Comparison of ENCODE assay signal across 1 cellular context in genomic region chr20:5749512-5750490, GRCh38.
TF ChIP-seq lines count a peak whose summit lies in the region.

A gene with protein sequence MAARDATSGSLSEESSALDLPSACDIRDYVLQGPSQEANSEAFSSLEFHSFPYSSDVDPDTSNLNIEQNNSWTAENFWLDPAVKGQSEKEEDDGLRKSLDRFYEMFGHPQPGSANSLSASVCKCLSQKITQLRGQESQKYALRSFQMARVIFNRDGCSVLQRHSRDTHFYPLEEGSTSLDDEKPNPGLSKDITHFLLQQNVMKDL (plus strand): TSS chr20:5750401. CDS start chr20:5772866, 22,465 bp downstream.

TF ChIP-seq in HepG2, 621 proteins besides CTCF, POLR2A, EP300 and RAD21 (continued from another document):
- TF ChIP-seq NCOR1 (IDR thresholded peaks at IDR 0.05; ENCODE audit: borderline replicate concordance, low read length), result no peak
- no peak for TF ChIP-seq SYNCRIP (IDR thresholded peaks at IDR 0.05; ENCODE audit: insufficient read depth, low read depth, low read length)
- TF ChIP-seq JUN (CRISPR knock-in tag; IDR thresholded peaks at IDR 0.05), result no peak
- TF ChIP-seq ATF7-NPFF (CRISPR knock-in tag; IDR thresholded peaks at IDR 0.05; ENCODE audit: low read depth), result 0 out of 2 replicates have a peak, but pooled peaks have one; percentile 51
- TF ChIP-seq ZNF564 (CRISPR knock-in tag; IDR thresholded peaks at IDR 0.05), result no peak
- TF ChIP-seq, protein P1, sequence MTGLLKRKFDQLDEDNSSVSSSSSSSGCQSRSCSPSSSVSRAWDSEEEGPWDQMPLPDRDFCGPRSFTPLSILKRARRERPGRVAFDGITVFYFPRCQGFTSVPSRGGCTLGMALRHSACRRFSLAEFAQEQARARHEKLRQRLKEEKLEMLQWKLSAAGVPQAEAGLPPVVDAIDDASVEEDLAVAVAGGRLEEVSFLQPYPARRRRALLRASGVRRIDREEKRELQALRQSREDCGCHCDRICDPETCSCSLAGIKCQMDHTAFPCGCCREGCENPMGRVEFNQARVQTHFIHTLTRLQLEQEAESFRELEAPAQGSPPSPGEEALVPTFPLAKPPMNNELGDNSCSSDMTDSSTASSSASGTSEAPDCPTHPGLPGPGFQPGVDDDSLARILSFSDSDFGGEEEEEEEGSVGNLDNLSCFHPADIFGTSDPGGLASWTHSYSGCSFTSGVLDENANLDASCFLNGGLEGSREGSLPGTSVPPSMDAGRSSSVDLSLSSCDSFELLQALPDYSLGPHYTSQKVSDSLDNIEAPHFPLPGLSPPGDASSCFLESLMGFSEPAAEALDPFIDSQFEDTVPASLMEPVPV (CRISPR knock-in tag; IDR thresholded peaks at IDR 0.05), result no peak
- peak; percentile 64; the same call in 1 of the 2 replicates for TF ChIP-seq ATF2 (CRISPR knock-in tag; IDR thresholded peaks at IDR 0.05)
- no peak for TF ChIP-seq ZBTB3 (CRISPR knock-in tag; IDR thresholded peaks at IDR 0.05; ENCODE audit: borderline replicate concordance, low read depth)
- TF ChIP-seq ZNF740 (CRISPR knock-in tag; IDR thresholded peaks at IDR 0.05), result no peak
- TF ChIP-seq ARID3A (IDR thresholded peaks at IDR 0.05; ENCODE audit: low read depth, low read length), result no peak
- no peak for TF ChIP-seq RARG (CRISPR knock-in tag; IDR thresholded peaks at IDR 0.05; ENCODE audit: low read depth)
- no peak for TF ChIP-seq AGO1 (IDR thresholded peaks at IDR 0.05; ENCODE audit: low read depth, low read length, poor library complexity, severe bottlenecking)
- TF ChIP-seq NCOA5 (CRISPR knock-in tag; IDR thresholded peaks at IDR 0.05), result no peak
- no peak for TF ChIP-seq SRSF1 (optimal IDR thresholded peaks at IDR 0.05; ENCODE audit: low read depth, low read length)
- TF ChIP-seq ZNF777 (CRISPR knock-in tag; IDR thresholded peaks at IDR 0.05), result peak; percentile 39; the same call in 1 of the 2 replicates
- TF ChIP-seq ZNF720 (CRISPR knock-in tag; IDR thresholded peaks at IDR 0.05), result no peak
- TF ChIP-seq FOXP4 (CRISPR knock-in tag; IDR thresholded peaks at IDR 0.05), result no peak
- TF ChIP-seq ZBED4 (CRISPR knock-in tag; IDR thresholded peaks at IDR 0.05; ENCODE audit: borderline replicate concordance), result no peak; the same call in 1 of the 2 replicates
- TF ChIP-seq ZNF451 (CRISPR knock-in tag; IDR thresholded peaks at IDR 0.05), result 0 out of 2 replicates have a peak, but pooled peaks have one; percentile 47
- no peak for TF ChIP-seq ZBTB14 (CRISPR knock-in tag; IDR thresholded peaks at IDR 0.05)
- peak; percentile 64; the same call in 1 of the 2 replicates for TF ChIP-seq SRF (IDR thresholded peaks at IDR 0.05; ENCODE audit: low read depth, low read length)
- TF ChIP-seq, protein P2, sequence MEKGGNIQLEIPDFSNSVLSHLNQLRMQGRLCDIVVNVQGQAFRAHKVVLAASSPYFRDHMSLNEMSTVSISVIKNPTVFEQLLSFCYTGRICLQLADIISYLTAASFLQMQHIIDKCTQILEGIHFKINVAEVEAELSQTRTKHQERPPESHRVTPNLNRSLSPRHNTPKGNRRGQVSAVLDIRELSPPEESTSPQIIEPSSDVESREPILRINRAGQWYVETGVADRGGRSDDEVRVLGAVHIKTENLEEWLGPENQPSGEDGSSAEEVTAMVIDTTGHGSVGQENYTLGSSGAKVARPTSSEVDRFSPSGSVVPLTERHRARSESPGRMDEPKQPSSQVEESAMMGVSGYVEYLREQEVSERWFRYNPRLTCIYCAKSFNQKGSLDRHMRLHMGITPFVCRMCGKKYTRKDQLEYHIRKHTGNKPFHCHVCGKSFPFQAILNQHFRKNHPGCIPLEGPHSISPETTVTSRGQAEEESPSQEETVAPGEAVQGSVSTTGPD (CRISPR knock-in tag; IDR thresholded peaks at IDR 0.05), result no peak
- TF ChIP-seq, protein P3, sequence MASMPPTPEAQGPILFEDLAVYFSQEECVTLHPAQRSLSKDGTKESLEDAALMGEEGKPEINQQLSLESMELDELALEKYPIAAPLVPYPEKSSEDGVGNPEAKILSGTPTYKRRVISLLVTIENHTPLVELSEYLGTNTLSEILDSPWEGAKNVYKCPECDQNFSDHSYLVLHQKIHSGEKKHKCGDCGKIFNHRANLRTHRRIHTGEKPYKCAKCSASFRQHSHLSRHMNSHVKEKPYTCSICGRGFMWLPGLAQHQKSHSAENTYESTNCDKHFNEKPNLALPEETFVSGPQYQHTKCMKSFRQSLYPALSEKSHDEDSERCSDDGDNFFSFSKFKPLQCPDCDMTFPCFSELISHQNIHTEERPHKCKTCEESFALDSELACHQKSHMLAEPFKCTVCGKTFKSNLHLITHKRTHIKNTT (CRISPR knock-in tag; IDR thresholded peaks at IDR 0.05), result no peak
- TF ChIP-seq ZNF34 (CRISPR knock-in tag; IDR thresholded peaks at IDR 0.05; ENCODE audit: borderline replicate concordance), result no peak
- no peak for TF ChIP-seq STAG1 (CRISPR knock-in tag; IDR thresholded peaks at IDR 0.05)
- no peak for TF ChIP-seq ZZZ3 (CRISPR knock-in tag; IDR thresholded peaks at IDR 0.05; ENCODE audit: borderline replicate concordance)
- TF ChIP-seq PCBP2 (optimal IDR thresholded peaks at IDR 0.05; ENCODE audit: low read depth, low read length, poor library complexity, severe bottlenecking), result no peak
- TF ChIP-seq, protein P4, sequence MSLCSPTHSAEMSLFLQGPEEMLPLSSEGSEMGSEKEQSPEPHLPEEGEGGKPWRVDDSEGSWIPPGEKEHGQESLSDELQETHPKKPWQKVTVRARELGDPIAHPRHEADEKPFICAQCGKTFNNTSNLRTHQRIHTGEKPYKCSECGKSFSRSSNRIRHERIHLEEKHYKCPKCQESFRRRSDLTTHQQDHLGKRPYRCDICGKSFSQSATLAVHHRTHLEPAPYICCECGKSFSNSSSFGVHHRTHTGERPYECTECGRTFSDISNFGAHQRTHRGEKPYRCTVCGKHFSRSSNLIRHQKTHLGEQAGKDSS (CRISPR knock-in tag; IDR thresholded peaks at IDR 0.05; ENCODE audit: borderline replicate concordance, low read depth), result no peak
- TF ChIP-seq HOXA7 (CRISPR knock-in tag; IDR thresholded peaks at IDR 0.05), result no peak
- no peak for TF ChIP-seq TBX3 (IDR thresholded peaks at IDR 0.05; ENCODE audit: borderline replicate concordance)
- TF ChIP-seq, protein P5, sequence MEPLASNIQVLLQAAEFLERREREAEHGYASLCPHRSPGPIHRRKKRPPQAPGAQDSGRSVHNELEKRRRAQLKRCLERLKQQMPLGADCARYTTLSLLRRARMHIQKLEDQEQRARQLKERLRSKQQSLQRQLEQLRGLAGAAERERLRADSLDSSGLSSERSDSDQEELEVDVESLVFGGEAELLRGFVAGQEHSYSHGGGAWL (CRISPR knock-in tag; IDR thresholded peaks at IDR 0.05), result peak; percentile 59; the same call in 1 of the 2 replicates
- no peak for TF ChIP-seq ZNF282 (IDR thresholded peaks at IDR 0.05; ENCODE audit: partially characterized antibody)
- no peak; the same call in 1 of the 2 replicates for TF ChIP-seq CENPT (CRISPR knock-in tag; IDR thresholded peaks at IDR 0.05; ENCODE audit: low read depth)
- TF ChIP-seq IRF1 (CRISPR knock-in tag; IDR thresholded peaks at IDR 0.05; ENCODE audit: low read depth), result no peak
TF ChIP-seq in HepG2: peak in this region for 202.
